8 cellular contexts compared by ENCODE assay signal in genomic region chr2:115529627-115530026, GRCh38.
"Had no signal": no experiment of that assay in that cellular context is flagged by ENCODE, and none has a peak within 500 bp of the region (broad histone marks: within the 10 kb centered on the region; RNA-seq: fewer than 3 reads in every experiment).

No MANE protein-coding gene starts in this region.

- H3K9me3 ChIP-seq: HAP-1 had no signal

- H3K4me3 ChIP-seq: GM23248, HAP-1 had no signal

- H3K36me3 ChIP-seq: HAP-1 had no signal

- H3K9ac ChIP-seq: GM23248 had no signal

- DNase-seq: GM23248, GOT3, H7, HFFc6, KBM-7 had no signal

- H3K27ac ChIP-seq: GM23248 had no signal

- ATAC-seq: HCT116 had no signal

- FAIRE-seq: HTR-8/SVneo had no signal

- H2AFZ ChIP-seq: GM23248 had no signal
